Comparison of ENCODE assay signal across 8 cellular contexts in the genomic region with DNA sequence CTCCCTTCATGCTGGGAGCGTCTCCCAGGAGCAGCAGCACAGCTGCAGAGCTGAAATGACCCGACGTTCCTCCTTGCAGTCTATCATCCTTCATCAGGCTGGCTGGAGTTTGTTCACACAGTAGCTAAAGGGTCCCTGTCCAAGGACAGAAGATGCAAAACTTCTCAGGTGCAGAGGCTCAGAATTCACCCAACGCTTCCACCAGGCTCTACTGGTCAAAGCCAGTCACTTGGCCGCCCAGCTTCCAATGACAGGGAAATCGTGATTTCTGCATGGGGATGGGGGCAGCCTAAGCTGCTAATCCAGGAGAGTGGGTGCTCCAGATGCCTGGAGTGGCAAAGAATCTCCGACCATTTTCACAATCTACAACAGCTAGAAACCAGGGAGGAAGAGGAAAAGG.
"Had no signal": no experiment of that assay in that cellular context is flagged by ENCODE, and none has a peak within 500 bp of the region (broad histone marks: within the 10 kb centered on the region; RNA-seq: fewer than 3 reads in every experiment).

No MANE protein-coding gene starts in this region.

- ATAC-seq: HepG2 had no signal

- FAIRE-seq: H54, HepG2 had no signal

- H3K9ac ChIP-seq: GM23248 had no signal

- H3K4me3 ChIP-seq: GM23248 had no signal

- H3K27ac ChIP-seq: GM23248, HL-60 had no signal

- DNase-seq: GM23248, GOT3, H9, HCEC 1CT, KBM-7 had no signal

- H2AFZ ChIP-seq: GM23248 had no signal
